8 cellular contexts compared by ENCODE assay signal in the genomic region with DNA sequence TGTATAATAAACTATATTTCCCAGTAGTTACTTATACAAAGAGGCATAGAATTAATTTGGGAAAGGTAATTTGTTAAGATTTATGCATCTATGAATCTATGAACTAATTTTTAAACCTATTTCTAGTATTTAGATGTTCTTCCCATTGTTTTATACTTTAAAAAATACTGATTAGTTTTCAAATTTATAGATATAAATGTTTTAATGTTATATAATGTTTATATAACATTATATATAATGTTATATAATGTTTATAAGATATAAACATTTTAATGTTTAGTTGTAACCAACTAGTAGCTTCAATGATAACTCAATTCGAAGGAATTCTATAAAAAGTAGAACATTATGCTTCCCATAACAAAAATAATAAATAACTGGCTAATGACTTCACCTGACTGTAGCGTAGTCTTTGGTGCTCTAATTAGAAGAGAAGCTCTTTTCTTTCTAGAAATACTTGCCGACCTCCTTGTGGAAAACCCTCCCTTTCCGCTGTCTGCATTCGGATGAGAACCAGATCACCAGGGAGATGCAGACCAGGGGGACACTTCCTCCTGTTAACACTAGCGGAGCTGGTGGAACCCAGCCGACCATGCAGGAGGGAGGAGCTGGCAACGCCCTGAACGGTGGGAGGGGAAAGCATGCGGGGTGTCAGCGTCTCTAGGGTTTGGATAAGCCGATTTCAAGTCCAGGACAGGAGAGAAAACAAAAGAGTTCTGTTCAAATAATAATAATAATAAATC.
A peak's percentile ranks its signal among the peaks of the same experiment; 100 is the strongest.
DNase-seq lines count a peak whose midpoint lies in the region; ATAC-seq and TF ChIP-seq lines count a peak whose summit lies in the region.

No MANE protein-coding gene starts in this region.

- DNase-seq in NCI-H2196 (lab: John Stamatoyannopoulos, UW; ENCODE audit: unreplicated experiment) (peak; percentile 73), caudate nucleus (lab: John Stamatoyannopoulos, UW) (peak in 48 of 61 donors; percentile 5 to 77 (median 40)), kidney glomerular epithelial cell (lab: John Stamatoyannopoulos, UW) (peak; percentile 29)
- peak; percentile 65 to 69 for DNase-seq in stimulated activated CD4-positive, alpha-beta T cell treated with anti-CD3 and anti-CD28 coated beads, Interleukin-1b, Interleukin-23, amount 100 ng/mL, for 4 hours (ENCODE audit: low read depth in 2 of 2)

- no peak overlapping the region for H3K27ac ChIP-seq in ACC112 (ENCODE audit: low read depth, low read length)
- H3K27ac ChIP-seq in VCaP: peak overlapping the region; percentile 65; the same call in 1 of the 2 replicates
- peak overlapping the region; percentile 62 for H3K27ac ChIP-seq in caudate nucleus (ENCODE audit: low read depth, low read length)

- H3K27me3 ChIP-seq in ACC112 (ENCODE audit: insufficient read depth, low read length): peaks cover 13% of the 10 kb centered on the region; the same call in 1 of the 2 replicates

- no peaks in the 10 kb centered on the region for H3K36me3 ChIP-seq in ACC112 (ENCODE audit: insufficient read depth, low read length)

- H3K79me2 ChIP-seq in ACC112 (ENCODE audit: control insufficient read depth, insufficient read depth, low read length, unreplicated experiment): no peaks in the 10 kb centered on the region

- peak; percentile 48 for TF ChIP-seq CTCF in VCaP (conservative IDR thresholded peaks at IDR 0.05)

- H2AFZ ChIP-seq in ACC112 (ENCODE audit: low read length, unreplicated experiment): peak overlapping the region; percentile 93

- H3K4me3 ChIP-seq in ACC112 (ENCODE audit: low read depth, low read length): peak overlapping the region; percentile 82

- H3K4me1 ChIP-seq in ACC112 (ENCODE audit: control insufficient read depth, insufficient read depth, low read length, unreplicated experiment): no peaks in the 10 kb centered on the region

- ATAC-seq in GM18519 (IDR thresholded peaks at IDR 0.05; ENCODE audit: low FRiP score, unreplicated experiment): peak; percentile 48
- peak; percentile 44 for ATAC-seq in HG03097 (IDR thresholded peaks at IDR 0.05; ENCODE audit: low FRiP score, unreplicated experiment)
